ENCODE assay signal across 18 cellular contexts in genomic region chr2:175854149-175854548, GRCh38.
DNase-seq lines count a peak whose midpoint lies in the region; ATAC-seq, FAIRE-seq and TF ChIP-seq lines count a peak whose summit lies in the region.
"Had no signal": no experiment of that assay in that cellular context is flagged by ENCODE, and none has a peak within 500 bp of the region (broad histone marks: within the 10 kb centered on the region; RNA-seq: fewer than 3 reads in every experiment).

No MANE protein-coding gene starts in this region.

- H3K4me1 Mint-ChIP-seq in activated naive CD4-positive, alpha-beta T cell treated with anti-CD3 and anti-CD28 coated beads for 36 hours (ENCODE audit: low read depth), result no peaks in the 10 kb centered on the region
- H3K4me1 Mint-ChIP-seq in naive thymus-derived CD8-positive, alpha-beta T cell, result no peaks in the 10 kb centered on the region
- H3K4me1 Mint-ChIP-seq: stimulated activated naive CD8-positive, alpha-beta T cell treated with anti-CD3 and anti-CD28 coated beads, Interleukin-15, amount 100 ng/mL, for 72 hours had no signal

- CTCF ChIA-PET in activated naive CD4-positive, alpha-beta T cell treated with anti-CD3 and anti-CD28 coated beads for 36 hours (lab: Charles Lee), result interaction anchor here (0.6 kb wide), 1 partner anchor 302 kb away, joined by 3 read pairs; no protein-coding TSS in a partner anchor

- DNase-seq in D341Med (ENCODE audit: low spot score) (peak; percentile 49), NCI-H1105 treated with DMSO at 0.1 percent for 48 hours (lab: John Stamatoyannopoulos, UW) (peak; percentile 90), NCI-H69 (lab: John Stamatoyannopoulos, UW) (peak; percentile 87), nucleus accumbens (lab: John Stamatoyannopoulos, UW) (no peak), breast epithelium (ENCODE audit: low spot score in 2 of 2) (no peak)
- DNase-seq in activated naive CD4-positive, alpha-beta T cell treated with anti-CD3 and anti-CD28 coated beads for 36 hours, result no peak
- DNase-seq in naive thymus-derived CD8-positive, alpha-beta T cell, result no peak
- DNase-seq: activated CD4-positive, alpha-beta T cell treated with anti-CD3 and anti-CD28 coated beads, Interleukin-2, amount 50 U/mL, for 4 hours; foreskin melanocyte; left cardiac atrium; Peyer's patch; stimulated activated CD4-positive, alpha-beta T cell treated with anti-CD3 and anti-CD28 coated beads, Interleukin-1b, Interleukin-23, amount 100 ng/mL, for 48 hours; stimulated activated naive CD8-positive, alpha-beta T cell treated with anti-CD3 and anti-CD28 coated beads, Interleukin-15, amount 100 ng/mL, for 72 hours had no signal

- ATAC-seq in naive thymus-derived CD8-positive, alpha-beta T cell, result no peak
- ATAC-seq: left cardiac atrium; sciatic nerve; stimulated activated naive CD8-positive, alpha-beta T cell treated with anti-CD3 and anti-CD28 coated beads, Interleukin-15, amount 100 ng/mL, for 72 hours had no signal

- H3K4me3 ChIP-seq in breast epithelium, result no peak overlapping the region
- H3K4me3 ChIP-seq: coronary artery, Peyer's patch, vagina had no signal

- peaks cover 13% of the 10 kb centered on the region for H3K27me3 Mint-ChIP-seq in activated naive CD4-positive, alpha-beta T cell treated with anti-CD3 and anti-CD28 coated beads for 36 hours (ENCODE audit: low read depth)
- peaks cover 0 to 22% (median 4%) of the 10 kb centered on the region in 5 donors for H3K27me3 Mint-ChIP-seq in naive thymus-derived CD8-positive, alpha-beta T cell

- H3K27ac Mint-ChIP-seq in activated naive CD4-positive, alpha-beta T cell treated with anti-CD3 and anti-CD28 coated beads for 36 hours, result no peak overlapping the region
- H3K27ac Mint-ChIP-seq in naive thymus-derived CD8-positive, alpha-beta T cell, result no peak overlapping the region
- H3K27ac Mint-ChIP-seq: activated naive CD8-positive, alpha-beta T cell; stimulated activated naive CD8-positive, alpha-beta T cell treated with anti-CD3 and anti-CD28 coated beads, Interleukin-15, amount 100 ng/mL, for 72 hours had no signal

- H3K27me3 ChIP-seq in breast epithelium, result no peaks in the 10 kb centered on the region
- H3K27me3 ChIP-seq: Peyer's patch, vagina had no signal

- H3K4me3 Mint-ChIP-seq in activated naive CD4-positive, alpha-beta T cell treated with anti-CD3 and anti-CD28 coated beads for 36 hours, result no peak overlapping the region
- no peak overlapping the region for H3K4me3 Mint-ChIP-seq in naive thymus-derived CD8-positive, alpha-beta T cell
- H3K4me3 Mint-ChIP-seq: activated naive CD8-positive, alpha-beta T cell; stimulated activated naive CD8-positive, alpha-beta T cell treated with anti-CD3 and anti-CD28 coated beads, Interleukin-15, amount 100 ng/mL, for 72 hours had no signal

- no peak overlapping the region for H3K27ac ChIP-seq in breast epithelium
- H3K27ac ChIP-seq: coronary artery, Peyer's patch, vagina had no signal

- no peaks in the 10 kb centered on the region for H3K4me1 ChIP-seq in breast epithelium
- H3K4me1 ChIP-seq: vagina had no signal

- H3K9me3 ChIP-seq in breast epithelium, result no peaks in the 10 kb centered on the region
- H3K9me3 ChIP-seq: Peyer's patch, vagina had no signal

- TF ChIP-seq POLR2A in breast epithelium (IDR thresholded peaks at IDR 0.05), result no peak

- FAIRE-seq in islet of Langerhans (lab: Jason Lieb, UNC), result peak; percentile 95

- TF ChIP-seq CTCF in breast epithelium (IDR thresholded peaks at IDR 0.05), result no peak

- intact Hi-C loops in activated naive CD4-positive, alpha-beta T cell treated with anti-CD3 and anti-CD28 coated beads for 36 hours (cut with micrococcal nuclease), result no loop called here
- intact Hi-C loops in breast epithelium (cut with DNase I; ENCODE audit: low total_unique reads), result loop anchor here (5.0 kb wide), 1 partner anchor 148 kb away; the partner anchor contains the start of gene LNPK

- H3K36me3 Mint-ChIP-seq in activated naive CD4-positive, alpha-beta T cell treated with anti-CD3 and anti-CD28 coated beads for 36 hours (ENCODE audit: low read depth), result no peaks in the 10 kb centered on the region
- H3K36me3 Mint-ChIP-seq in naive thymus-derived CD8-positive, alpha-beta T cell, result no peaks in the 10 kb centered on the region
- H3K36me3 Mint-ChIP-seq: activated naive CD8-positive, alpha-beta T cell had no signal

- H3K36me3 ChIP-seq in breast epithelium, result no peaks in the 10 kb centered on the region
- H3K36me3 ChIP-seq: Peyer's patch, vagina had no signal

- no peaks in the 10 kb centered on the region for H3K9me3 Mint-ChIP-seq in activated naive CD4-positive, alpha-beta T cell treated with anti-CD3 and anti-CD28 coated beads for 36 hours
- H3K9me3 Mint-ChIP-seq in naive thymus-derived CD8-positive, alpha-beta T cell, result peaks cover 0 to 19% (median 0%) of the 10 kb centered on the region in 9 donors

- POLR2A ChIA-PET in naive thymus-derived CD8-positive, alpha-beta T cell (lab: Charles Lee), result no interaction called here

Comparison
In these comparisons a context has a peak if more than half of its experiments do, and no peak if none do; other contexts are left out.
1. DNase-seq: peak in D341Med (single experiment), NCI-H1105 treated with DMSO at 0.1 percent for 48 hours (single experiment) and NCI-H69 (single experiment); none in activated naive CD4-positive, alpha-beta T cell treated with anti-CD3 and anti-CD28 coated beads for 36 hours (single experiment), nucleus accumbens (0 of 56), naive thymus-derived CD8-positive, alpha-beta T cell (0 of 10) and breast epithelium (0 of 2).